ENCODE assay signal across 11 cellular contexts in the genomic region with DNA sequence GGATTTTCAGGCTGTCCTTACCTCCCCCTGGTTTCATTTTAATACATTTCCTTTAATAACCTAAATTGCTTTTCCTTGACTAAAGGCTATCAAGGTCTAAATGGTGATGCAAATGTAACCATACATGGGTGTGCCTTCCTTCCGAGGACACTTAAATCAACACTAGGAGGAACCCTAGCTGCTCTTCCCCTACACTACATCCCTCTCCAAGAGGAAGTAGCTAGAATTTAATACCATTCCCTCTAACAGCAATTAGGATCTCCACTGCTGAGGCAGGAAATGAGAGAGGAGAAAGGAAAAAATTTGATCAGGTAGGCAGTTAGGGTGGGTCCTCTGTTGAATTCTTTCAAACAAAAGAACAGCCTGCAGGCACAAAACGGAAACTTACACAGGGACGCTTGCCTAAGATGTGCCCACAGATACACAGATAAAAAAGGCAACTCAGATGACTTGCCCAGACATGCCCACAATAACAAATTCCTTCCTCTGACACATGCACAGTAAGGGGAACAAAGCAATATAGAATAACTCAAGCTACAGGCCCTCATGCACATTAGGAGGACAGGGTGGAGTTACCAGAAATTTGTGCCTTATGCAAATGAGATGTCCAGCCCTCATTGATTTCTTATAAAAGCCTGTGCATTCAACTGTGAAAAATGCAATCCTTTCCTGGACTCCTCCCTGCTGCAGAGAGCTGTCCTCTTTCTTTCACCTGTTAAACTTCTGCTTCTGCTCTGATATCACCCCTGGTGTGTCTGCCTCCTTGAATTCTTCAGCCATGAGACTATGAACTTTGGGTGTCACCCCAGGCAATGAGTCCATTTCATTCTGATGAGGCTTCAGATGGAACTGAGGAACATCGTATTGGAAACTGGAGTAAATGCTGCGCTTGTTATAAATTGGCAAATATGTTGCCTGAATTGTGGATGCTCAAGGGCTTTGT.
A peak's percentile ranks its signal among the peaks of the same experiment; 100 is the strongest.
DNase-seq lines count a peak whose midpoint lies in the region; ATAC-seq, FAIRE-seq and TF ChIP-seq lines count a peak whose summit lies in the region.
"Had no signal": no experiment of that assay in that cellular context is flagged by ENCODE, and none has a peak within 500 bp of the region (broad histone marks: within the 10 kb centered on the region; RNA-seq: fewer than 3 reads in every experiment).

No MANE protein-coding gene starts in this region.

- TF ChIP-seq CTCF in bronchial epithelial cell (IDR thresholded peaks at IDR 0.05; ENCODE audit: insufficient read depth, low read length, severe bottlenecking), result no peak

- H3K4me2 ChIP-seq in skeletal muscle satellite cell (ENCODE audit: low read length), result peak overlapping the region; percentile 29

- H3K4me1 ChIP-seq in skeletal muscle satellite cell (ENCODE audit: control insufficient read depth, insufficient read depth, low read length), result peaks cover 17% of the 10 kb centered on the region
- H3K4me1 ChIP-seq: gastrocnemius medialis had no signal

- peaks cover 4% of the 10 kb centered on the region for H3K9me3 ChIP-seq in skeletal muscle satellite cell (replicated peaks; ENCODE audit: low read length)
- H3K9me3 ChIP-seq: gastrocnemius medialis had no signal

- peak; percentile 99 for FAIRE-seq in bronchial epithelial cell (lab: Jason Lieb, UNC)

- H3K36me3 ChIP-seq in bronchial epithelial cell (ENCODE audit: control insufficient read depth, insufficient read depth, low read length) (no peaks in the 10 kb centered on the region), skeletal muscle satellite cell (ENCODE audit: insufficient read depth, low read length) (no peaks in the 10 kb centered on the region)
- H3K36me3 ChIP-seq: gastrocnemius medialis had no signal

- H3K4me3 ChIP-seq in bronchial epithelial cell (ENCODE audit: low read depth, low read length), result no peak overlapping the region
- no peak overlapping the region for H3K4me3 ChIP-seq in skeletal muscle satellite cell (ENCODE audit: low read length)
- H3K4me3 ChIP-seq: gastrocnemius medialis had no signal

- H3K27ac Mint-ChIP-seq in activated naive CD4-positive, alpha-beta T cell treated with anti-CD3 and anti-CD28 coated beads, Interleukin-2, amount 50 U/mL, for 72 hours, result no peak overlapping the region

- ATAC-seq in activated naive CD4-positive, alpha-beta T cell treated with anti-CD3 and anti-CD28 coated beads, Interleukin-2, amount 50 U/mL, for 72 hours, result no peak
- ATAC-seq: gastrocnemius medialis; stimulated activated naive CD8-positive, alpha-beta T cell treated with anti-CD3 and anti-CD28 coated beads, Interleukin-15, Interleukin-2, amounts not matched to agents 100 U/mL and 50 U/mL, for 24 hours had no signal

- peaks cover 5 to 8% of the 10 kb centered on the region in 2 donors for H3K36me3 Mint-ChIP-seq in activated naive CD4-positive, alpha-beta T cell treated with anti-CD3 and anti-CD28 coated beads, Interleukin-2, amount 50 U/mL, for 72 hours

- peaks cover 32 to 43% of the 10 kb centered on the region in 2 donors for H3K9me3 Mint-ChIP-seq in activated naive CD4-positive, alpha-beta T cell treated with anti-CD3 and anti-CD28 coated beads, Interleukin-2, amount 50 U/mL, for 72 hours

- DNase-seq in NCI-H345 (lab: John Stamatoyannopoulos, UW) (peak; percentile 39), NCI-H345 treated with DMSO at 0.1 percent for 48 hours (lab: John Stamatoyannopoulos, UW; ENCODE audit: unreplicated experiment) (no peak), NCI-H526 treated with DMSO at 0.1 percent for 48 hours (lab: John Stamatoyannopoulos, UW) (peak; percentile 54), bronchial epithelial cell (ENCODE audit: low read depth) (peak; percentile 99), NCI-H2029 (lab: John Stamatoyannopoulos, UW) (no peak), NCI-H2029 treated with DMSO at 0.1 percent for 48 hours (lab: John Stamatoyannopoulos, UW) (no peak)
- no peak for DNase-seq in activated naive CD4-positive, alpha-beta T cell treated with anti-CD3 and anti-CD28 coated beads, Interleukin-2, amount 50 U/mL, for 72 hours (ENCODE audit: low spot score in 2 of 2)
- DNase-seq: activated gamma-delta T cell treated with Interleukin-2 at 50 U/mL for 16 hours; gastrocnemius medialis; stimulated activated naive CD8-positive, alpha-beta T cell treated with anti-CD3 and anti-CD28 coated beads, Interleukin-15, Interleukin-2, amounts not matched to agents 100 U/mL and 50 U/mL, for 24 hours had no signal

- peak overlapping the region; percentile 38 for H3K9ac ChIP-seq in skeletal muscle satellite cell (ENCODE audit: low read depth, low read length)

- H3K27me3 ChIP-seq in bronchial epithelial cell (ENCODE audit: control insufficient read depth, insufficient read depth, low read length), result no peaks in the 10 kb centered on the region
- no peaks in the 10 kb centered on the region for H3K27me3 ChIP-seq in skeletal muscle satellite cell (ENCODE audit: control insufficient read depth, insufficient read depth, low read length)
- H3K27me3 ChIP-seq: gastrocnemius medialis had no signal

Comparison
In these comparisons a context has a peak if more than half of its experiments do, and no peak if none do; other contexts are left out.
1. DNase-seq: peak in NCI-H345 (single experiment), NCI-H526 treated with DMSO at 0.1 percent for 48 hours (single experiment) and bronchial epithelial cell (single experiment); none in NCI-H345 treated with DMSO at 0.1 percent for 48 hours (single experiment), NCI-H2029 (single experiment), NCI-H2029 treated with DMSO at 0.1 percent for 48 hours (single experiment) and activated naive CD4-positive, alpha-beta T cell treated with anti-CD3 and anti-CD28 coated beads, Interleukin-2, amount 50 U/mL, for 72 hours (0 of 2).